In the genomic region with DNA sequence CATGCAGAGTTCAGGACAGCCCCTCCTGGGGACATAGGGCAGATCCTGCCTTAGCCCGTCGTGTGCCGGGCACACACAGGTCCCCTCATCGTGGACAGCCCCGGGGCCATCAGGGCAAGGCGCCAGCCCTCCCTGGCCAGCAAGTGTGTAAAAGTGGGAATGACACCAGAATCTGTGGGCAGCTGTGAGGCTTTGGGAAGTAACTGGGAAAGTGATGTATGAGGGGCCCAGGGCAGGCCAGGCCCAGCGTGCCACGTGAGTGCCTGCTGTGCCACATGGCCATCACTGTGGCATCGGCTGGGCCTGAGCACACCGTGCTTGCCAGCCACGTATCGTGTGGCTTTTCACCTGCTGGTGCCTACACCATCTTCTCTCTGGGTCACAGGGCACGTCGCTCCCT, we compare ENCODE assay signal across 29 cellular contexts. TPM values are rescaled to one million over a fixed set of nuclear protein-coding genes. Genes with fewer than 3 reads are reported as not detected.
DNase-seq lines count a peak whose midpoint lies in the region; ATAC-seq, FAIRE-seq and TF ChIP-seq lines count a peak whose summit lies in the region.
"Had no signal": no experiment of that assay in that cellular context is flagged by ENCODE, and none has a peak within 500 bp of the region (broad histone marks: within the 10 kb centered on the region; RNA-seq: fewer than 3 reads in every experiment).

No MANE protein-coding gene starts in this region.

- H3K4me3 ChIP-seq in CD4-positive, CD25-positive, alpha-beta regulatory T cell (ENCODE audit: low read depth, low read length): no peak overlapping the region
- H3K4me3 ChIP-seq in K562 (no peak overlapping the region), mucosa of descending colon (no peak overlapping the region)
- H3K4me3 ChIP-seq: psoas muscle, thyroid gland had no signal

- H4K20me1 ChIP-seq in K562 (replicated peaks; ENCODE audit: control insufficient read depth, insufficient read depth, low read length): no peaks in the 10 kb centered on the region

- peaks cover 0 to 1% (median 0%) of the 10 kb centered on the region in 7 donors for H3K9me3 Mint-ChIP-seq in CD4-positive, CD25-positive, alpha-beta regulatory T cell
- H3K9me3 Mint-ChIP-seq: activated B cell treated with CpG ODN at 0.5 μM for 24 hours, H9 had no signal

- H3K36me3 ChIP-seq in CD4-positive, CD25-positive, alpha-beta regulatory T cell (ENCODE audit: control insufficient read depth, insufficient read depth, low read length): peaks cover 33% of the 10 kb centered on the region
- peaks cover 64% of the 10 kb centered on the region; the same call in 2 of the 3 replicates for H3K36me3 ChIP-seq in K562 (ENCODE audit: control insufficient read depth, insufficient read depth, low read length)
- no peaks in the 10 kb centered on the region for H3K36me3 ChIP-seq in mucosa of descending colon (ENCODE audit: low read depth)

- H3K4me3 Mint-ChIP-seq in CD4-positive, CD25-positive, alpha-beta regulatory T cell: no peak overlapping the region
- H3K4me3 Mint-ChIP-seq: activated B cell treated with CpG ODN at 0.5 μM for 24 hours, H9 had no signal

- no peaks in the 10 kb centered on the region for H3K27me3 ChIP-seq in CD4-positive, CD25-positive, alpha-beta regulatory T cell (ENCODE audit: control insufficient read depth, insufficient read depth, low read length)
- H3K27me3 ChIP-seq in K562 (ENCODE audit: control insufficient read depth in 2 of 2, insufficient read depth in 2 of 2, low read length in 2 of 2): no peaks in the 10 kb centered on the region
- H3K27me3 ChIP-seq: brain microvascular endothelial cell, thyroid gland had no signal

- TF ChIP-seq EP300 in K562 (IDR thresholded peaks at IDR 0.05; ENCODE audit: low read length): no peak

- intact Hi-C loops in K562 (cut with micrococcal nuclease): no loop called here
- intact Hi-C loops in mucosa of descending colon (cut with DNase I, micrococcal nuclease): no loop called here

- no peak for ATAC-seq in CD4-positive, CD25-positive, alpha-beta regulatory T cell (ENCODE audit: low read depth in 2 of 2)
- ATAC-seq in K562 (no peak), mucosa of descending colon (no peak)
- ATAC-seq: psoas muscle; stimulated activated naive CD8-positive, alpha-beta T cell treated with anti-CD3 and anti-CD28 coated beads, Interleukin-15, Interleukin-2, amounts not matched to agents 100 U/mL and 50 U/mL, for 24 hours had no signal

- peak; percentile 14 for DNase-seq in activated CD8-positive, alpha-beta memory T cell treated with anti-CD3 and anti-CD28 coated beads, Interleukin-2, amount 50 U/mL, for 4 hours
- no peak for DNase-seq in activated CD8-positive, alpha-beta memory T cell treated with anti-CD3 and anti-CD28 coated beads for 24 hours
- no peak for DNase-seq in CD4-positive, CD25-positive, alpha-beta regulatory T cell
- DNase-seq in K562 (ENCODE audit: extremely low read depth in 1 of 4, low spot score in 3 of 4): no peak
- peak in 2 of 3 donors; percentile 16 to 26 for DNase-seq in mucosa of descending colon
- no peak for DNase-seq in NCI-H1105 (lab: John Stamatoyannopoulos, UW)
- no peak for DNase-seq in hippocampal formation (lab: John Stamatoyannopoulos, UW)
- DNase-seq in GDM1 (lab: John Stamatoyannopoulos, UW): no peak
- DNase-seq: 8988T; activated B cell treated with CpG ODN at 0.5 μM for 24 hours; activated CD8-positive, alpha-beta memory T cell treated with anti-CD3 and anti-CD28 coated beads, Interleukin-2, amount 50 U/mL, for 48 hours; brain microvascular endothelial cell; COR-L47; DMS53; effector memory CD4-positive, alpha-beta T cell; H9; kidney glomerular epithelial cell; NCI-H1092 treated with DMSO at 0.1 percent for 48 hours; NCI-H1930; NCI-H524 treated with DMSO at 0.1 percent for 48 hours; SHP77 treated with DMSO at 0.1 percent for 48 hours; stimulated activated naive CD8-positive, alpha-beta T cell treated with anti-CD3 and anti-CD28 coated beads, Interleukin-15, Interleukin-2, amounts not matched to agents 100 U/mL and 50 U/mL, for 24 hours; T-helper 9 cell; thyroid gland had no signal

- TF ChIP-seq RAD21 in K562 (CRISPR knock-in tag; conservative IDR thresholded peaks at IDR 0.05 in 1 of 2, IDR thresholded peaks at IDR 0.05 in 1 of 2): no peak

- TF ChIP-seq CTCF in K562 (IDR thresholded peaks at IDR 0.05 in 2 of 3, conservative IDR thresholded peaks at IDR 0.05 in 1 of 3; ENCODE audit: insufficient read depth in 2 of 3, low read depth in 1 of 3, low read length in 3 of 3): no peak
- TF ChIP-seq CTCF in mucosa of descending colon (IDR thresholded peaks at IDR 0.05): no peak

- peaks cover 36% of the 10 kb centered on the region for H3K4me1 ChIP-seq in CD4-positive, CD25-positive, alpha-beta regulatory T cell (ENCODE audit: control insufficient read depth, insufficient read depth, low read length, poor library complexity, severe bottlenecking)
- H3K4me1 ChIP-seq in K562 (replicated peaks in 1 of 2; ENCODE audit: control insufficient read depth in 2 of 2, insufficient read depth in 2 of 2, low read length in 2 of 2): peaks cover 3 to 27% of the 10 kb centered on the region in 2 experiments; a peak in 3 of 5 replicates
- H3K4me1 ChIP-seq in mucosa of descending colon (ENCODE audit: low read depth): peaks cover 11% of the 10 kb centered on the region
- H3K4me1 ChIP-seq: psoas muscle, thyroid gland had no signal

- H3K9ac ChIP-seq in K562 (ENCODE audit: insufficient read depth in 1 of 2, low read depth in 2 of 2, low read length in 2 of 2): no peak overlapping the region

- H3K27ac Mint-ChIP-seq in CD4-positive, CD25-positive, alpha-beta regulatory T cell: peak overlapping the region; percentile 56 to 91 (median 82)
- H3K27ac Mint-ChIP-seq: activated B cell treated with CpG ODN at 0.5 μM for 24 hours; activated T-helper 2 cell treated with anti-CD3 and anti-CD28 coated beads, Interferon-gamma antibody, Interleukin-2, Interleukin-4, amounts not matched to agents 10 μg/mL and 5 μg/mL and 100 μg/mL, durations not matched to agents 14 hours and 24 hours and 36 hours; H9 had no signal

- H3K27ac ChIP-seq in CD4-positive, CD25-positive, alpha-beta regulatory T cell (ENCODE audit: insufficient read depth, low read length, poor library complexity, severe bottlenecking): no peak overlapping the region
- H3K27ac ChIP-seq in K562 (ENCODE audit: extremely low read depth, low read depth, low read length): no peak overlapping the region
- H3K27ac ChIP-seq: brain microvascular endothelial cell, psoas muscle, thyroid gland had no signal

- in situ Hi-C loops in K562 (cut with MboI): no loop called here

- peaks cover 6 to 74% (median 21%) of the 10 kb centered on the region in 4 donors for H3K4me1 Mint-ChIP-seq in CD4-positive, CD25-positive, alpha-beta regulatory T cell

- H3K9me3 ChIP-seq in CD4-positive, CD25-positive, alpha-beta regulatory T cell (ENCODE audit: control insufficient read depth in 2 of 2, low read length in 2 of 2): no peaks in the 10 kb centered on the region
- H3K9me3 ChIP-seq in K562 (replicated peaks; ENCODE audit: control insufficient read depth, insufficient read depth, low read depth, low read length): peaks cover 2% of the 10 kb centered on the region; the same call in 1 of the 2 replicates
- H3K9me3 ChIP-seq in mucosa of descending colon: no peaks in the 10 kb centered on the region
- H3K9me3 ChIP-seq: psoas muscle, thyroid gland had no signal

- no TSS peak for BruUV-seq in K562 (replicated peaks; lab: Mats Ljungman, UMichigan)

- no peak for TF ChIP-seq POLR2A in K562 (conservative IDR thresholded peaks at IDR 0.05)

- WGBS in K562 (ENCODE audit: insufficient coverage, low coverage, missing lambda C conversion rate): 97% methylated on average over 11 of the region's 14 CpGs

- H3K27me3 Mint-ChIP-seq in CD4-positive, CD25-positive, alpha-beta regulatory T cell: no peaks in the 10 kb centered on the region
- H3K27me3 Mint-ChIP-seq: activated B cell treated with CpG ODN at 0.5 μM for 24 hours had no signal

- peaks cover 22% of the 10 kb centered on the region for H3K36me3 Mint-ChIP-seq in CD4-positive, CD25-positive, alpha-beta regulatory T cell

- POLR2A ChIA-PET in K562 (lab: Yijun Ruan, JAX): no interaction called here

- no peaks in the 10 kb centered on the region for H3K9me1 ChIP-seq in K562 (ENCODE audit: control insufficient read depth, insufficient read depth, low read length)

- H3K79me2 ChIP-seq in K562 (ENCODE audit: control insufficient read depth, insufficient read depth, low read length): no peaks in the 10 kb centered on the region

- CTCF ChIA-PET in K562 (lab: Yijun Ruan, JAX; ENCODE audit: low intra/inter-chr PET ratio): no interaction called here

- no peak overlapping the region for H3K4me2 ChIP-seq in K562 (ENCODE audit: insufficient read depth, low read length)

- no peak for FAIRE-seq in K562 (lab: Jason Lieb, UNC)
- FAIRE-seq: colon, G401.6 had no signal

- no peak overlapping the region for H2AFZ ChIP-seq in K562 (ENCODE audit: low read depth, low read length)

RNA-seq across cellular contexts. Expression of a gene that starts 26.6 kb away (rescaled TPM):
- 56.3 TPM for total RNA-seq in CD4-positive, CD25-positive, alpha-beta regulatory T cell
- 10 to 100 TPM; 24.1 to 32.8 (median 27.8) TPM for polyA plus RNA-seq in CD4-positive, CD25-positive, alpha-beta regulatory T cell
- 55.6 and 73.7 TPM in 2 replicates for total RNA-seq in K562 (2011; cell fraction: chromatin; rRNA removed; ENCODE audit: low replicate concordance)
- total RNA-seq in K562 (2011; cell fraction: nucleolus; rRNA removed): 44.2 and 45.9 TPM in 2 replicates
- total RNA-seq in K562 (2011; cell fraction: nucleoplasm; rRNA removed): 35.3 and 39.0 TPM in 2 replicates
- 28.5 and 37.0 TPM in 2 replicates for total RNA-seq in K562 (2014; rRNA removed)
- 14.0 and 14.6 TPM in 2 replicates for total RNA-seq in K562 (2014; rRNA removed; fragmentation: Illumina TruSeq; extraction: Trizol)
- total RNA-seq in K562 (2015; rRNA removed; fragmentation: Illumina TruSeq; extraction: Trizol): 14.5 and 16.9 TPM in 2 replicates
- total RNA-seq in K562 (2021): 31.7 and 32.8 TPM in 2 replicates
- 14.9 and 15.9 TPM in 2 replicates for polyA plus RNA-seq in K562 (2011; rRNA removed)
- 12.9 and 34.5 TPM in 2 replicates for polyA plus RNA-seq in K562 (2011; cell fraction: cytosol; rRNA removed)
- 22.1 and 40.2 TPM in 2 replicates for polyA plus RNA-seq in K562 (2011; cell fraction: nucleus; rRNA removed)
- 16.9 and 29.2 TPM in 2 replicates for polyA plus RNA-seq in K562 (2012)
- polyA plus RNA-seq in K562 (2014; fragmentation: Illumina TruSeq; extraction: Trizol): 14.7 and 21.0 TPM in 2 replicates
- 1 to 10 TPM in 1 of 2 experiments, under 1 TPM in 1; 0.77 to 1.9 TPM for polyA plus RNA-seq in K562 (2014; fragmentation: Nextera tagmentation; extraction: Ambion mirVana)
- 27.3 and 29.8 TPM in 2 replicates for polyA plus RNA-seq in K562 (2014; rRNA removed)
- 16.2 and 17.6 TPM in 2 replicates for polyA minus RNA-seq in K562 (2011; rRNA and poly(A)+ RNA removed)
- 40.6 and 53.1 TPM in 2 replicates for polyA minus RNA-seq in K562 (2011; cell fraction: cytosol; rRNA and poly(A)+ RNA removed)
- 21.0 and 22.3 TPM in 2 replicates for polyA minus RNA-seq in K562 (2011; cell fraction: nucleus; rRNA and poly(A)+ RNA removed)
- total RNA-seq in mucosa of descending colon: 10 to 100 TPM; 44.7 to 77.8 (median 49.6) TPM

RNA-seq across cellular contexts. Expression of a gene that starts 51.3 kb away (rescaled TPM):
- total RNA-seq in CD4-positive, CD25-positive, alpha-beta regulatory T cell: 0.17 TPM
- not detected for polyA plus RNA-seq in CD4-positive, CD25-positive, alpha-beta regulatory T cell
- 0.37 TPM in 1 of 2 replicates, not detected in the other for total RNA-seq in K562 (2011; cell fraction: chromatin; rRNA removed; ENCODE audit: low replicate concordance)
- total RNA-seq in K562 (2011; cell fraction: nucleolus; rRNA removed): 0.33 TPM in 1 of 2 replicates, not detected in the other
- total RNA-seq in K562 (2011; cell fraction: nucleoplasm; rRNA removed): not detected in 2 replicates
- total RNA-seq in K562 (2014; rRNA removed) (0.16 and 0.18 TPM in 2 replicates), K562 (2014; rRNA removed; fragmentation: Illumina TruSeq; extraction: Trizol) (not detected in 2 replicates), K562 (2015; rRNA removed; fragmentation: Illumina TruSeq; extraction: Trizol) (not detected in 2 replicates), K562 (2021) (0.07 and 0.11 TPM in 2 replicates), mucosa of descending colon (not detected)
- polyA plus RNA-seq in K562 (2011; rRNA removed) (0.03 TPM in 1 of 2 replicates, not detected in the other), K562 (2014; fragmentation: Illumina TruSeq; extraction: Trizol) (not detected in 2 replicates), K562 (2014; fragmentation: Nextera tagmentation; extraction: Ambion mirVana) (not detected), K562 (2014; rRNA removed) (not detected in 2 replicates)
- polyA plus RNA-seq in K562 (2011; cell fraction: cytosol; rRNA removed): 0.03 and 0.12 TPM in 2 replicates
- 0.08 and 0.09 TPM in 2 replicates for polyA plus RNA-seq in K562 (2011; cell fraction: nucleus; rRNA removed)
- polyA plus RNA-seq in K562 (2012): 0.11 and 0.12 TPM in 2 replicates
- not detected in 2 replicates for polyA minus RNA-seq in K562 (2011; rRNA and poly(A)+ RNA removed)
- polyA minus RNA-seq in K562 (2011; cell fraction: cytosol; rRNA and poly(A)+ RNA removed): not detected in 2 replicates
- not detected in 2 replicates for polyA minus RNA-seq in K562 (2011; cell fraction: nucleus; rRNA and poly(A)+ RNA removed)
- total RNA-seq: activated B cell treated with CpG ODN at 0.5 μM for 24 hours; activated T-helper 2 cell treated with anti-CD3 and anti-CD28 coated beads, Interferon-gamma antibody, Interleukin-2, Interleukin-4, amounts not matched to agents 10 μg/mL and 5 μg/mL and 100 μg/mL, durations not matched to agents 14 hours and 24 hours and 36 hours; epithelial cell of proximal tubule; thyroid gland had no signal

Comparison
In these comparisons a context has a peak if more than half of its experiments do, and no peak if none do; other contexts are left out.
1. DNase-seq: peak in activated CD8-positive, alpha-beta memory T cell treated with anti-CD3 and anti-CD28 coated beads, Interleukin-2, amount 50 U/mL, for 4 hours (single experiment) and mucosa of descending colon (2 of 3); none in activated CD8-positive, alpha-beta memory T cell treated with anti-CD3 and anti-CD28 coated beads for 24 hours (single experiment), CD4-positive, CD25-positive, alpha-beta regulatory T cell (0 of 3), K562 (0 of 4), NCI-H1105 (single experiment), hippocampal formation (0 of 2) and GDM1 (single experiment).